ENCODE assay signal across 18 cellular contexts in genomic region chr11:131279685-131280084, GRCh38.
A peak's percentile ranks its signal among the peaks of the same experiment; 100 is the strongest.
DNase-seq lines count a peak whose midpoint lies in the region; ATAC-seq, FAIRE-seq and TF ChIP-seq lines count a peak whose summit lies in the region.
"Had no signal": no experiment of that assay in that cellular context is flagged by ENCODE, and none has a peak within 500 bp of the region (broad histone marks: within the 10 kb centered on the region; RNA-seq: fewer than 3 reads in every experiment).

No MANE protein-coding gene starts in this region.

- H3K4me3 ChIP-seq in HepG2 (replicated peaks in 1 of 3; ENCODE audit: insufficient read depth in 1 of 3, low read depth in 2 of 3, low read length in 3 of 3): no peak overlapping the region
- H3K4me3 ChIP-seq in right lobe of liver: no peak overlapping the region
- no peak overlapping the region for H3K4me3 ChIP-seq in bronchial epithelial cell (ENCODE audit: low read depth, low read length)
- H3K4me3 ChIP-seq in epithelial cell of esophagus (ENCODE audit: low read length): no peak overlapping the region
- H3K4me3 ChIP-seq: BLaER1 had no signal

- no peak overlapping the region for H3K9ac ChIP-seq in HepG2 (ENCODE audit: insufficient read depth, low read depth, low read length)
- H3K9ac ChIP-seq: BLaER1 had no signal

- no TSS peak for BruUV-seq in HepG2 (replicated peaks; lab: Mats Ljungman, UMichigan)

- DNase-seq in HepG2 (ENCODE audit: low spot score): no peak
- DNase-seq in right lobe of liver: no peak
- DNase-seq in bronchial epithelial cell (ENCODE audit: low read depth): peak; percentile 36
- peak; percentile 16 for DNase-seq in epithelial cell of esophagus (ENCODE audit: low read depth)
- DNase-seq: CD4-positive, alpha-beta memory T cell; DMS153; DMS79; GDM1; HCEC 1CT had no signal

- no peaks in the 10 kb centered on the region for H4K20me1 ChIP-seq in HepG2 (ENCODE audit: insufficient read depth, low read length)
- H4K20me1 ChIP-seq: BLaER1 had no signal

- ATAC-seq in HepG2 (no peak), right lobe of liver (no peak), HG02588 (IDR thresholded peaks at IDR 0.05; ENCODE audit: unreplicated experiment) (no peak), HG03097 (IDR thresholded peaks at IDR 0.05; ENCODE audit: low FRiP score, unreplicated experiment) (no peak), GM18858 (IDR thresholded peaks at IDR 0.05; ENCODE audit: unreplicated experiment) (no peak)

- TF ChIP-seq EP300 in HepG2 (IDR thresholded peaks at IDR 0.05; ENCODE audit: low read depth in 2 of 2, low read length in 2 of 2): no peak
- no peak for TF ChIP-seq EP300 in HepG2 (CRISPR knock-in tag; IDR thresholded peaks at IDR 0.05; ENCODE audit: borderline replicate concordance)

- H3K9me3 ChIP-seq in HepG2 (ENCODE audit: low read length) (no peaks in the 10 kb centered on the region), right lobe of liver (no peaks in the 10 kb centered on the region)
- H3K9me3 ChIP-seq: BLaER1 had no signal

- no peak overlapping the region for H3K4me2 ChIP-seq in HepG2 (ENCODE audit: low read depth, low read length)
- H3K4me2 ChIP-seq: BLaER1 had no signal

- POLR2A ChIA-PET in HepG2 (lab: Yijun Ruan, JAX): no interaction called here

- in situ Hi-C loops in HepG2 (cut with HindIII; ENCODE audit: extremely low pct_ligation_motif_present, low pct_unique_long_range_greater_than_20kb): no loop called here

- no peak for TF ChIP-seq RAD21 in HepG2 (CRISPR knock-in tag; IDR thresholded peaks at IDR 0.05)

- TF ChIP-seq POLR2A in HepG2 (IDR thresholded peaks at IDR 0.05; ENCODE audit: insufficient read depth in 1 of 2, low read depth in 2 of 2, low read length in 2 of 2) (no peak), right lobe of liver (IDR thresholded peaks at IDR 0.05) (no peak)

- intact Hi-C loops in HepG2 (cut with micrococcal nuclease; ENCODE audit: unreplicated experiment): no loop called here
- intact Hi-C loops in right lobe of liver (cut with DNase I): no loop called here

- H3K27ac ChIP-seq in HepG2 (ENCODE audit: extremely low read length, insufficient read depth, low read length): no peak overlapping the region
- no peak overlapping the region for H3K27ac ChIP-seq in right lobe of liver
- H3K27ac ChIP-seq in temporal lobe (ENCODE audit: low read depth, low read length): peak overlapping the region; percentile 94
- H3K27ac ChIP-seq: 22Rv1, BLaER1 had no signal

- no peak for TF ChIP-seq CTCF in HepG2 (CRISPR knock-in tag; IDR thresholded peaks at IDR 0.05)
- TF ChIP-seq CTCF in right lobe of liver (IDR thresholded peaks at IDR 0.05): no peak
- TF ChIP-seq CTCF in bronchial epithelial cell (IDR thresholded peaks at IDR 0.05; ENCODE audit: insufficient read depth, low read length, severe bottlenecking): no peak
- TF ChIP-seq CTCF in epithelial cell of esophagus (IDR thresholded peaks at IDR 0.05; ENCODE audit: insufficient read depth, low read depth, low read length, missing control alignments): no peak

- WGBS in HepG2 (ENCODE audit: low lambda C conversion rate): 6% methylated on average over 1 of the region's 1 CpG
- 55% methylated on average over 1 of the region's 1 CpG for WGBS in right lobe of liver (ENCODE audit: insufficient coverage, low coverage, low lambda C conversion rate, missing lambda C conversion rate)

- H3K27me3 ChIP-seq in HepG2 (ENCODE audit: control insufficient read depth in 1 of 2, insufficient read depth in 2 of 2, low read length in 2 of 2): 0 out of 5 replicates have a peak, but pooled peaks cover 0 to 8% of the 10 kb centered on the region in 2 experiments
- H3K27me3 ChIP-seq in right lobe of liver: no peaks in the 10 kb centered on the region
- H3K27me3 ChIP-seq in bronchial epithelial cell (ENCODE audit: control insufficient read depth, insufficient read depth, low read length): no peaks in the 10 kb centered on the region
- H3K27me3 ChIP-seq: BLaER1 had no signal

- H3K36me3 ChIP-seq in HepG2 (replicated peaks in 1 of 2; ENCODE audit: control insufficient read depth in 1 of 2, insufficient read depth in 2 of 2, low read length in 2 of 2): no peaks in the 10 kb centered on the region
- no peaks in the 10 kb centered on the region for H3K36me3 ChIP-seq in right lobe of liver
- no peaks in the 10 kb centered on the region for H3K36me3 ChIP-seq in bronchial epithelial cell (ENCODE audit: control insufficient read depth, insufficient read depth, low read length)
- H3K36me3 ChIP-seq: BLaER1 had no signal

- no peak for FAIRE-seq in HepG2 (lab: Jason Lieb, UNC)
- FAIRE-seq in bronchial epithelial cell (lab: Jason Lieb, UNC): no peak
- FAIRE-seq: GM12892, GM18507, H54 had no signal

- H3K4me1 ChIP-seq in HepG2 (ENCODE audit: insufficient read depth, low read length) (no peaks in the 10 kb centered on the region), right lobe of liver (no peaks in the 10 kb centered on the region)
- H3K4me1 ChIP-seq: BLaER1 had no signal

- no peak overlapping the region for H2AFZ ChIP-seq in HepG2 (ENCODE audit: low read length)

- CTCF ChIA-PET in HepG2 (lab: Yijun Ruan, JAX; ENCODE audit: low intra/inter-chr PET ratio, low total read pairs): no interaction called here

- no peaks in the 10 kb centered on the region for H3K79me2 ChIP-seq in HepG2 (ENCODE audit: insufficient read depth, low read length)

TF ChIP-seq in HepG2, 621 proteins besides CTCF, POLR2A, EP300 and RAD21:
- TF ChIP-seq NFE2L2 (IDR thresholded peaks at IDR 0.05; ENCODE audit: low read length) (peak; percentile 58), MAFF (IDR thresholded peaks at IDR 0.05; ENCODE audit: low read depth, low read length) (peak; percentile 95), MAFK (conservative IDR thresholded peaks at IDR 0.05 in 1 of 2, IDR thresholded peaks at IDR 0.05 in 1 of 2; ENCODE audit: low read length in 2 of 2) (peak; percentile 90 to 97), ZNF773 (CRISPR knock-in tag; IDR thresholded peaks at IDR 0.05; ENCODE audit: borderline replicate concordance) (no peak)
TF ChIP-seq in HepG2: peak in this region for 3.

Comparison
In these comparisons a context has a peak if more than half of its experiments do, and no peak if none do; other contexts are left out.
1. DNase-seq: peak in bronchial epithelial cell (single experiment) and epithelial cell of esophagus (single experiment); none in HepG2 (single experiment) and right lobe of liver (0 of 3).